In genomic region chr19:48634036-48634342, GRCh38 we compare ENCODE assay signal across 8 cellular contexts. TPM values are rescaled to one million over a fixed set of nuclear protein-coding genes. Genes with fewer than 3 reads are reported as not detected.
DNase-seq lines count a peak whose midpoint lies in the region; ATAC-seq, FAIRE-seq and TF ChIP-seq lines count a peak whose summit lies in the region.

No MANE protein-coding gene starts in this region.

- TF ChIP-seq CTCF in Calu3 (IDR thresholded peaks at IDR 0.05; ENCODE audit: unreplicated experiment) (no peak), PC-3 (conservative IDR thresholded peaks at IDR 0.05; ENCODE audit: low read depth, low read length) (no peak), prostate gland (IDR thresholded peaks at IDR 0.05) (no peak), GM10266 (IDR thresholded peaks at IDR 0.05; ENCODE audit: control insufficient read depth, insufficient read depth, low read depth, missing control alignments) (no peak)

- no peak overlapping the region for H3K9ac ChIP-seq in PC-3 (ENCODE audit: low read length)

- BruUV-seq in Calu3 (replicated peaks; lab: Mats Ljungman, UMichigan) (no TSS peak), PC-3 (replicated peaks; lab: Mats Ljungman, UMichigan) (no TSS peak)

- H3K9me3 ChIP-seq in PC-3 (ENCODE audit: low read length): no peaks in the 10 kb centered on the region
- no peaks in the 10 kb centered on the region for H3K9me3 ChIP-seq in prostate gland

- TF ChIP-seq POLR2A in prostate gland (IDR thresholded peaks at IDR 0.05) (no peak), GM12892 (IDR thresholded peaks at IDR 0.05; ENCODE audit: low read depth, low read length) (no peak)

- H3K4me3 ChIP-seq in PC-3 (ENCODE audit: low read length) (peak overlapping the region; percentile 7; the same call in 1 of the 2 replicates), prostate gland (peak overlapping the region in 1 of 2 donors; percentile 72)

- no peak for DNase-seq in Calu3
- DNase-seq in PC-3: no peak
- DNase-seq in epithelial cell of prostate (ENCODE audit: low read depth, low spot score): no peak
- DNase-seq in prostate gland (ENCODE audit: low spot score): no peak
- DNase-seq in GM12892 (ENCODE audit: insufficient read length): no peak
- no peak for DNase-seq in GM10266 (ENCODE audit: extremely low spot score)

- H3K27me3 ChIP-seq in PC-3 (ENCODE audit: low read length) (no peaks in the 10 kb centered on the region), prostate gland (replicated peaks; ENCODE audit: insufficient read depth) (no peaks in the 10 kb centered on the region)

- peaks cover 12% of the 10 kb centered on the region for H3K27me3 Mint-ChIP-seq in Calu3 (ENCODE audit: unreplicated experiment)

- peak overlapping the region; percentile 96 for H3K4me2 ChIP-seq in PC-3 (ENCODE audit: low read length)

- H2AFZ ChIP-seq in PC-3 (ENCODE audit: low read length): 0 out of 2 replicates have a peak overlapping the region, but pooled peaks have one; percentile 33

- peaks cover 72% of the 10 kb centered on the region for H3K36me3 Mint-ChIP-seq in Calu3 (ENCODE audit: insufficient read depth, unreplicated experiment)

- H3K27ac ChIP-seq in PC-3 (ENCODE audit: low read length) (no peak overlapping the region), epithelial cell of prostate (peak overlapping the region; percentile 91), prostate gland (peak overlapping the region; percentile 98 to 99)

- H3K4me1 ChIP-seq in PC-3 (ENCODE audit: insufficient read depth, low read length) (peaks cover 24% of the 10 kb centered on the region), prostate gland (replicated peaks) (peaks cover 15% of the 10 kb centered on the region)

- ATAC-seq in PC-3 (no peak), HG03280 (IDR thresholded peaks at IDR 0.05; ENCODE audit: unreplicated experiment) (no peak), GM21381 (IDR thresholded peaks at IDR 0.05; ENCODE audit: unreplicated experiment) (no peak)

- no peaks in the 10 kb centered on the region for H4K20me1 ChIP-seq in PC-3 (ENCODE audit: low read length)

- 36% methylated on average over 7 of the region's 7 CpGs for WGBS in prostate gland

- no peaks in the 10 kb centered on the region for H3K9me2 ChIP-seq in PC-3 (replicated peaks; ENCODE audit: low read length)

- H3K27ac Mint-ChIP-seq in Calu3 (ENCODE audit: unreplicated experiment): no peak overlapping the region

- POLR2A ChIA-PET in PC-3 (lab: Charles Lee; ENCODE audit: unreplicated experiment): interaction anchor here (0.7 kb wide), 1 partner anchor 87 kb away, joined by 4 read pairs; no protein-coding TSS in a partner anchor

- peaks cover 3% of the 10 kb centered on the region for H3F3A ChIP-seq in PC-3 (ENCODE audit: low read length, unreplicated experiment)

- CTCF ChIA-PET in Calu3 (lab: Charles Lee): interaction anchor here (0.6 kb wide), 1 partner anchor 31 kb away, joined by 7 read pairs; no protein-coding TSS in a partner anchor
- CTCF ChIA-PET in PC-3 (lab: Charles Lee): no interaction called here

- H3K4me1 Mint-ChIP-seq in Calu3 (ENCODE audit: low read depth, unreplicated experiment): peaks cover 24% of the 10 kb centered on the region

- H3K79me2 ChIP-seq in PC-3 (ENCODE audit: low read length): no peaks in the 10 kb centered on the region

- peaks cover 3% of the 10 kb centered on the region for H3K9me3 Mint-ChIP-seq in Calu3 (ENCODE audit: low read depth, unreplicated experiment)

- FAIRE-seq in GM12892 (lab: Jason Lieb, UNC): no peak

- H3K4me3 Mint-ChIP-seq in Calu3 (ENCODE audit: low read depth, unreplicated experiment): peak overlapping the region; percentile 70

- intact Hi-C loops in Calu3 (cut with micrococcal nuclease; ENCODE audit: unreplicated experiment) (no loop called here), PC-3 (cut with micrococcal nuclease) (no loop called here), prostate gland (cut with DNase I) (no loop called here)

- H3K36me3 ChIP-seq in PC-3 (ENCODE audit: low read depth, low read length): no peaks in the 10 kb centered on the region
- H3K36me3 ChIP-seq in prostate gland: no peaks in the 10 kb centered on the region

RNA-seq across cellular contexts. Expression of gene DBP, which starts 3.2 kb away (rescaled TPM):
- 4.3 and 4.9 TPM in 2 replicates for total RNA-seq in Calu3 (2022)
- 9.0 and 12.2 TPM in 2 replicates for total RNA-seq in PC-3 (2014; rRNA removed)
- 10 to 100 TPM; 14.3 to 52.7 TPM for total RNA-seq in prostate gland
- polyA plus RNA-seq in GM12892 (2012; ENCODE audit: missing spikeins): 8.0 TPM

RNA-seq across cellular contexts. Expression of gene CA11, which starts 12.0 kb away (rescaled TPM):
- total RNA-seq in Calu3 (2022) (2.1 and 5.1 TPM in 2 replicates), PC-3 (2014; rRNA removed) (0.63 and 4.1 TPM in 2 replicates), prostate gland (10 to 100 TPM in 1 of 2 donors, 1 to 10 TPM in 1; 7.0 to 11.2 TPM)
- polyA plus RNA-seq in GM12892 (2012; ENCODE audit: missing spikeins): 3.7 TPM

RNA-seq across cellular contexts. Expression of gene SPHK2, which starts 14.7 kb away (rescaled TPM):
- total RNA-seq in Calu3 (2022) (20.5 and 24.2 TPM in 2 replicates), PC-3 (2014; rRNA removed) (8.5 and 8.6 TPM in 2 replicates), prostate gland (10 to 100 TPM; 24.8 to 25.4 TPM)
- 7.0 TPM for polyA plus RNA-seq in GM12892 (2012; ENCODE audit: missing spikeins)

RNA-seq across cellular contexts. Expression of gene RPL18, which starts 15.0 kb away (rescaled TPM):
- total RNA-seq in Calu3 (2022) (1,224 and 1,339 TPM in 2 replicates), PC-3 (2014; rRNA removed) (1,237 and 1,503 TPM in 2 replicates), prostate gland (1,000 to 10,000 TPM; 2,096 to 3,914 TPM)
- 2,410 TPM for polyA plus RNA-seq in GM12892 (2012; ENCODE audit: missing spikeins)

RNA-seq across cellular contexts. Expression of gene FAM83E, which starts 19.1 kb away (rescaled TPM):
- total RNA-seq in Calu3 (2022) (8.2 and 13.3 TPM in 2 replicates), PC-3 (2014; rRNA removed) (4.6 and 4.7 TPM in 2 replicates), prostate gland (1 to 10 TPM; 2.8 to 8.8 TPM)
- polyA plus RNA-seq in GM12892 (2012; ENCODE audit: missing spikeins): 0.93 TPM
